ENCODE assay signal across 1 cellular context in the genomic region with DNA sequence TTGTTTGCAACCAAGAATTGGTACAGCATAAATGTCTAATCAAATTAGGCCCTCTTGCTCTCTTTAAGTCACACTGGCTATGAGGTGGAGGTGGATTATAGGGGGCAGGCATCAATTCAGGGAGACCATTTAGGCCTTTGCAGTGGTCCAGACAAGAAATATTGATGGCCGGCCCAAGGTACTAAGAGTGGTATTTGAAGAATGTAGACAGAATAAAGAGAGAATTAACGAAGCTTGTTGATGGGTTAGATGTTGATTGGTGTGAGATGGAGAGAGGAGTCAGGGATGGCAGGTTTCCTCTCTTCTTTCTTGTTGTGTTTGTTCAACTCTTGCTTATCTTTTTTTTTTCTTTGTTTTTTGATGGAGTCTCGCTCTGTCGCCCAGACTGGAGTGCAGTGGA.
TF ChIP-seq lines count a peak whose summit lies in the region.

No MANE protein-coding gene starts in this region.

TF ChIP-seq in WTC11, 78 proteins besides CTCF, POLR2A, EP300 and RAD21 (continued from another document):
- TF ChIP-seq, protein P1, sequence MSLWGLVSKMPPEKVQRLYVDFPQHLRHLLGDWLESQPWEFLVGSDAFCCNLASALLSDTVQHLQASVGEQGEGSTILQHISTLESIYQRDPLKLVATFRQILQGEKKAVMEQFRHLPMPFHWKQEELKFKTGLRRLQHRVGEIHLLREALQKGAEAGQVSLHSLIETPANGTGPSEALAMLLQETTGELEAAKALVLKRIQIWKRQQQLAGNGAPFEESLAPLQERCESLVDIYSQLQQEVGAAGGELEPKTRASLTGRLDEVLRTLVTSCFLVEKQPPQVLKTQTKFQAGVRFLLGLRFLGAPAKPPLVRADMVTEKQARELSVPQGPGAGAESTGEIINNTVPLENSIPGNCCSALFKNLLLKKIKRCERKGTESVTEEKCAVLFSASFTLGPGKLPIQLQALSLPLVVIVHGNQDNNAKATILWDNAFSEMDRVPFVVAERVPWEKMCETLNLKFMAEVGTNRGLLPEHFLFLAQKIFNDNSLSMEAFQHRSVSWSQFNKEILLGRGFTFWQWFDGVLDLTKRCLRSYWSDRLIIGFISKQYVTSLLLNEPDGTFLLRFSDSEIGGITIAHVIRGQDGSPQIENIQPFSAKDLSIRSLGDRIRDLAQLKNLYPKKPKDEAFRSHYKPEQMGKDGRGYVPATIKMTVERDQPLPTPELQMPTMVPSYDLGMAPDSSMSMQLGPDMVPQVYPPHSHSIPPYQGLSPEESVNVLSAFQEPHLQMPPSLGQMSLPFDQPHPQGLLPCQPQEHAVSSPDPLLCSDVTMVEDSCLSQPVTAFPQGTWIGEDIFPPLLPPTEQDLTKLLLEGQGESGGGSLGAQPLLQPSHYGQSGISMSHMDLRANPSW (CRISPR knock-in tag; conservative IDR thresholded peaks at IDR 0.05; ENCODE audit: low read depth) = no peak
- TF ChIP-seq, protein P2, sequence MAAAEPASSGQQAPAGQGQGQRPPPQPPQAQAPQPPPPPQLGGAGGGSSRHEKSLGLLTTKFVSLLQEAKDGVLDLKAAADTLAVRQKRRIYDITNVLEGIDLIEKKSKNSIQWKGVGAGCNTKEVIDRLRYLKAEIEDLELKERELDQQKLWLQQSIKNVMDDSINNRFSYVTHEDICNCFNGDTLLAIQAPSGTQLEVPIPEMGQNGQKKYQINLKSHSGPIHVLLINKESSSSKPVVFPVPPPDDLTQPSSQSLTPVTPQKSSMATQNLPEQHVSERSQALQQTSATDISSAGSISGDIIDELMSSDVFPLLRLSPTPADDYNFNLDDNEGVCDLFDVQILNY (CRISPR knock-in tag; IDR thresholded peaks at IDR 0.05) = no peak
- TF ChIP-seq KAT7 (CRISPR knock-in tag; IDR thresholded peaks at IDR 0.05; ENCODE audit: borderline replicate concordance) = no peak
